In genomic region chr5:179549973-179550510, GRCh38 we compare ENCODE assay signal across 8 cellular contexts. TPM values are rescaled to one million over a fixed set of nuclear protein-coding genes. Genes with fewer than 3 reads are reported as not detected.
DNase-seq lines count a peak whose midpoint lies in the region; ATAC-seq and TF ChIP-seq lines count a peak whose summit lies in the region.

No MANE protein-coding gene starts in this region.

- in situ Hi-C loops in Caki2 (cut with HindIII; ENCODE audit: low pct_unique_long_range_greater_than_20kb, low sequenced_read_pairs), result no loop called here

- no peak for TF ChIP-seq CTCF in epithelial cell of esophagus (IDR thresholded peaks at IDR 0.05; ENCODE audit: insufficient read depth, low read depth, low read length, missing control alignments)
- TF ChIP-seq CTCF in natural killer cell (IDR thresholded peaks at IDR 0.05), result no peak
- TF ChIP-seq CTCF in type B pancreatic cell (conservative IDR thresholded peaks at IDR 0.05), result peak; percentile 18

- H3K9me3 Mint-ChIP-seq in IgD-negative memory B cell, result no peaks in the 10 kb centered on the region
- H3K9me3 Mint-ChIP-seq in natural killer cell, result no peaks in the 10 kb centered on the region
- H3K9me3 Mint-ChIP-seq in type B pancreatic cell, result no peaks in the 10 kb centered on the region

- H3K27ac Mint-ChIP-seq in IgD-negative memory B cell, result peak overlapping the region; percentile 99 to 100 (median 100)
- H3K27ac Mint-ChIP-seq in natural killer cell, result peak overlapping the region; percentile 93 to 95
- H3K27ac Mint-ChIP-seq in type B pancreatic cell, result peak overlapping the region; percentile 98

- H3K27me3 Mint-ChIP-seq in IgD-negative memory B cell, result no peaks in the 10 kb centered on the region
- H3K27me3 Mint-ChIP-seq in natural killer cell (ENCODE audit: low read depth in 2 of 2), result no peaks in the 10 kb centered on the region
- H3K27me3 Mint-ChIP-seq in type B pancreatic cell, result no peaks in the 10 kb centered on the region

- H3K36me3 Mint-ChIP-seq in IgD-negative memory B cell (peaks cover 4% of the 10 kb centered on the region), natural killer cell (no peaks in the 10 kb centered on the region), type B pancreatic cell (peaks cover 7% of the 10 kb centered on the region)

- H3K4me3 Mint-ChIP-seq in IgD-negative memory B cell, result peak overlapping the region; percentile 95 to 100 (median 99)
- peak overlapping the region; percentile 96 for H3K4me3 Mint-ChIP-seq in natural killer cell
- peak overlapping the region; percentile 89 for H3K4me3 Mint-ChIP-seq in type B pancreatic cell

- H3K4me1 Mint-ChIP-seq in IgD-negative memory B cell (peaks cover 24 to 29% (median 27%) of the 10 kb centered on the region in 3 donors), natural killer cell (peaks cover 11 to 20% of the 10 kb centered on the region in 2 donors), type B pancreatic cell (ENCODE audit: unreplicated experiment) (peaks cover 22% of the 10 kb centered on the region)

- ATAC-seq in GM21515 (IDR thresholded peaks at IDR 0.05; ENCODE audit: unreplicated experiment) (peak; percentile 15), natural killer cell (peak; percentile 4 to 36 (median 14))

- DNase-seq in Caki2 (ENCODE audit: low read depth) (peak; percentile 70), epithelial cell of esophagus (ENCODE audit: low read depth) (no peak), natural killer cell (no peak), type B pancreatic cell (ENCODE audit: extremely low spot score, unreplicated experiment) (no peak), T1000 (lab: John Stamatoyannopoulos, UW) (no peak)
- peak; percentile 65 to 75 for DNase-seq in activated CD4-positive, alpha-beta T cell treated with anti-CD3 and anti-CD28 coated beads for 4 hours

- H3K4me3 ChIP-seq in epithelial cell of esophagus (ENCODE audit: low read length), result peak overlapping the region; percentile 83

- intact Hi-C loops in natural killer cell (cut with micrococcal nuclease), result loop anchor here (5.0 to 10.0 kb wide), 3 partner anchors 185 to 925 kb away; partner anchors contain the start of genes CLK4, MAML1 and RNF130

RNA-seq across cellular contexts. Expression of gene RUFY1, which starts 0.3 kb away (rescaled TPM):
- total RNA-seq in Caki2 (2014; rRNA removed; shearing (Covaris generic); ENCODE audit: low replicate concordance), result 31.7 and 31.9 TPM in 2 replicates
- polyA plus RNA-seq in IgD-negative memory B cell, result 53.7 TPM
- total RNA-seq in natural killer cell (10 to 100 TPM; 40.4 to 48.7 (median 46.6) TPM), type B pancreatic cell (ENCODE audit: low replicate concordance) (41.2 and 51.6 TPM in 2 replicates)

Comparison
In these comparisons a context has a peak if more than half of its experiments do, and no peak if none do; other contexts are left out.
1. DNase-seq: peak in Caki2 (single experiment) and activated CD4-positive, alpha-beta T cell treated with anti-CD3 and anti-CD28 coated beads for 4 hours (2 of 2); none in epithelial cell of esophagus (single experiment), natural killer cell (single experiment), type B pancreatic cell (single experiment) and T1000 (single experiment).
2. Peak in every context shown above with its lines, with median percentiles within 50 percentile points of each other: H3K27ac Mint-ChIP-seq and H3K4me3 Mint-ChIP-seq.